13 cellular contexts compared by ENCODE assay signal in the genomic region with DNA sequence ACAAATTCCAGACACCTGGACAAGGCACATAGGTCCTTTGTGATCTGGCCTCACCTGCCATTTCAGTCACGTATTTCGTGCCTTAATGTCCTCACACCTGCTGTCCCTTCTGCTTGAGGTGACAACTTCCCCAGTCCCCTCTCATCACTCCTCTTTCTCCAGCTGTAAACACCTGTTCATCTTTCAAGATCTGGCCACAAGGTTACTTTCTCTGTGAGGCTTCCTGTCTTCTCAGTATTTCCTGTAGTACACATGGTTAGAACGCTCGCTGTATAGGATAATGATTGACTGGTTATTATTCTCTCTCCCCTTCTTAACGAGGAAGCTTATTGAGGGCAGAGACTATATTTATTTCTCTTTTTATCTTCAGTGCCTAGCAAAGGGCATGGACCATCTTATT.
DNase-seq lines count a peak whose midpoint lies in the region; ATAC-seq and TF ChIP-seq lines count a peak whose summit lies in the region.
"Had no signal": no experiment of that assay in that cellular context is flagged by ENCODE, and none has a peak within 500 bp of the region (broad histone marks: within the 10 kb centered on the region; RNA-seq: fewer than 3 reads in every experiment).

No MANE protein-coding gene starts in this region.

- ATAC-seq in CD4-positive, CD25-positive, alpha-beta regulatory T cell (ENCODE audit: low read depth in 2 of 2) = peak in 1 of 2 donors; percentile 46
- ATAC-seq in GM18873 (IDR thresholded peaks at IDR 0.05; ENCODE audit: low FRiP score, unreplicated experiment) = peak; percentile 86
- peak; percentile 91 for ATAC-seq in GM21786 (IDR thresholded peaks at IDR 0.05; ENCODE audit: unreplicated experiment)
- peak; percentile 96 for ATAC-seq in HG03196 (IDR thresholded peaks at IDR 0.05; ENCODE audit: unreplicated experiment)

- no peaks in the 10 kb centered on the region for H3K27me3 ChIP-seq in CD4-positive, CD25-positive, alpha-beta regulatory T cell (ENCODE audit: control insufficient read depth, insufficient read depth, low read length)
- H3K27me3 ChIP-seq in endodermal cell (ENCODE audit: control insufficient read depth, insufficient read depth, low read length, poor library complexity, severe bottlenecking) = no peaks in the 10 kb centered on the region
- no peaks in the 10 kb centered on the region for H3K27me3 ChIP-seq in thyroid gland
- H3K27me3 ChIP-seq: transverse colon had no signal

- H3K27ac Mint-ChIP-seq in CD4-positive, CD25-positive, alpha-beta regulatory T cell = peak overlapping the region in 2 of 3 donors; percentile 0 to 22
- H3K27ac Mint-ChIP-seq in endodermal cell = no peak overlapping the region
- H3K27ac Mint-ChIP-seq: activated naive CD4-positive, alpha-beta T cell treated with anti-CD3 and anti-CD28 coated beads, Interleukin-2, amount 50 U/mL, for 72 hours; immature natural killer cell had no signal

- no peaks in the 10 kb centered on the region for H3K36me3 Mint-ChIP-seq in CD4-positive, CD25-positive, alpha-beta regulatory T cell
- H3K36me3 Mint-ChIP-seq in endodermal cell (ENCODE audit: low read depth) = no peaks in the 10 kb centered on the region
- H3K36me3 Mint-ChIP-seq: activated naive CD4-positive, alpha-beta T cell treated with anti-CD3 and anti-CD28 coated beads, Interleukin-2, amount 50 U/mL, for 72 hours; immature natural killer cell had no signal

- peaks cover 0 to 1% (median 0%) of the 10 kb centered on the region in 7 donors for H3K9me3 Mint-ChIP-seq in CD4-positive, CD25-positive, alpha-beta regulatory T cell
- no peaks in the 10 kb centered on the region for H3K9me3 Mint-ChIP-seq in endodermal cell
- H3K9me3 Mint-ChIP-seq: activated naive CD4-positive, alpha-beta T cell treated with anti-CD3 and anti-CD28 coated beads, Interleukin-2, amount 50 U/mL, for 72 hours; immature natural killer cell had no signal

- TF ChIP-seq POLR2A in thyroid gland (IDR thresholded peaks at IDR 0.05) = no peak

- no peak overlapping the region for H3K27ac ChIP-seq in CD4-positive, CD25-positive, alpha-beta regulatory T cell (ENCODE audit: insufficient read depth, low read length, poor library complexity, severe bottlenecking)
- no peak overlapping the region for H3K27ac ChIP-seq in endodermal cell (ENCODE audit: low read depth, low read length)
- H3K27ac ChIP-seq in thyroid gland = no peak overlapping the region
- H3K27ac ChIP-seq: transverse colon had no signal

- H3K4me3 ChIP-seq in CD4-positive, CD25-positive, alpha-beta regulatory T cell (ENCODE audit: low read depth, low read length) = no peak overlapping the region
- H3K4me3 ChIP-seq in endodermal cell (ENCODE audit: low read length) (no peak overlapping the region), thyroid gland (replicated peaks in 1 of 3) (no peak overlapping the region)
- H3K4me3 ChIP-seq: transverse colon had no signal

- H3K4me1 Mint-ChIP-seq in CD4-positive, CD25-positive, alpha-beta regulatory T cell = peaks cover 0 to 7% (median 5%) of the 10 kb centered on the region in 4 donors
- H3K4me1 Mint-ChIP-seq in endodermal cell = peaks cover 12% of the 10 kb centered on the region
- H3K4me1 Mint-ChIP-seq: immature natural killer cell had no signal

- no peaks in the 10 kb centered on the region for H3K4me1 ChIP-seq in CD4-positive, CD25-positive, alpha-beta regulatory T cell (ENCODE audit: control insufficient read depth, insufficient read depth, low read length, poor library complexity, severe bottlenecking)
- H3K4me1 ChIP-seq in endodermal cell (ENCODE audit: control insufficient read depth, insufficient read depth, low read length) (peaks cover 4% of the 10 kb centered on the region), thyroid gland (no peaks in the 10 kb centered on the region)
- H3K4me1 ChIP-seq: transverse colon had no signal

- TF ChIP-seq CTCF in endodermal cell (conservative IDR thresholded peaks at IDR 0.05) (no peak), thyroid gland (IDR thresholded peaks at IDR 0.05) (no peak)

- intact Hi-C loops in thyroid gland (cut with DNase I) = no loop called here

- H3K9me3 ChIP-seq in CD4-positive, CD25-positive, alpha-beta regulatory T cell (ENCODE audit: control insufficient read depth in 2 of 2, low read length in 2 of 2) = no peaks in the 10 kb centered on the region
- H3K9me3 ChIP-seq in endodermal cell (ENCODE audit: control insufficient read depth, low read length) = peaks cover 5% of the 10 kb centered on the region
- no peaks in the 10 kb centered on the region for H3K9me3 ChIP-seq in thyroid gland
- H3K9me3 ChIP-seq: transverse colon had no signal

- 97 to 100% methylated on average over 4 of the region's 5 CpGs for WGBS in endodermal cell (ENCODE audit: insufficient coverage in 1 of 2, insufficient read length in 1 of 2), 2 experiments
- 80 to 83% methylated on average over 5 of the region's 5 CpGs for WGBS in thyroid gland, 2 donors

- no peaks in the 10 kb centered on the region for H3K27me3 Mint-ChIP-seq in CD4-positive, CD25-positive, alpha-beta regulatory T cell
- H3K27me3 Mint-ChIP-seq in endodermal cell (ENCODE audit: insufficient read depth) = no peaks in the 10 kb centered on the region

- DNase-seq in CD4-positive, CD25-positive, alpha-beta regulatory T cell = peak in 1 of 3 donors; percentile 79
- no peak for DNase-seq in AML-193 (lab: John Stamatoyannopoulos, UW)
- DNase-seq in endodermal cell = no peak
- DNase-seq in NCI-H1694 treated with DMSO at 0.1 percent for 48 hours (lab: John Stamatoyannopoulos, UW) = no peak
- DNase-seq in thyroid gland = no peak
- DNase-seq: activated CD4-positive, alpha-beta T cell treated with anti-CD3 and anti-CD28 coated beads for 4 hours; immature natural killer cell; NCI-H1436 treated with DMSO at 0.1 percent for 48 hours; transverse colon had no signal

- no peaks in the 10 kb centered on the region for H3K36me3 ChIP-seq in CD4-positive, CD25-positive, alpha-beta regulatory T cell (ENCODE audit: control insufficient read depth, insufficient read depth, low read length)
- H3K36me3 ChIP-seq in endodermal cell (ENCODE audit: control insufficient read depth, insufficient read depth, low read length) = no peaks in the 10 kb centered on the region
- H3K36me3 ChIP-seq in thyroid gland = no peaks in the 10 kb centered on the region
- H3K36me3 ChIP-seq: transverse colon had no signal

- no peak overlapping the region for H3K4me3 Mint-ChIP-seq in CD4-positive, CD25-positive, alpha-beta regulatory T cell
- H3K4me3 Mint-ChIP-seq in endodermal cell = no peak overlapping the region
- H3K4me3 Mint-ChIP-seq: immature natural killer cell had no signal

- no peak overlapping the region for H3K9ac ChIP-seq in endodermal cell (ENCODE audit: extremely low read depth, low read length, poor library complexity, severe bottlenecking)
